Comparison of ENCODE assay signal across 16 cellular contexts in genomic region chr3:66419053-66419440, GRCh38.
DNase-seq lines count a peak whose midpoint lies in the region; ATAC-seq and TF ChIP-seq lines count a peak whose summit lies in the region.
"Had no signal": no experiment of that assay in that cellular context is flagged by ENCODE, and none has a peak within 500 bp of the region (broad histone marks: within the 10 kb centered on the region; RNA-seq: fewer than 3 reads in every experiment).

No MANE protein-coding gene starts in this region.

- TF ChIP-seq CTCF in VCaP (conservative IDR thresholded peaks at IDR 0.05) (no peak), esophagus squamous epithelium (IDR thresholded peaks at IDR 0.05) (no peak), prostate gland (IDR thresholded peaks at IDR 0.05) (no peak)

- H3K9me3 ChIP-seq in BLaER1 (peaks cover 52% of the 10 kb centered on the region), esophagus squamous epithelium (peaks cover 0 to 15% (median 8%) of the 10 kb centered on the region in 3 donors), prostate gland (no peaks in the 10 kb centered on the region)
- H3K9me3 ChIP-seq: MG63 had no signal

- DNase-seq in esophagus squamous epithelium (lab: John Stamatoyannopoulos, UW) (no peak), prostate gland (ENCODE audit: low spot score) (no peak), medulla oblongata (ENCODE audit: extremely low spot score) (no peak), cerebellar cortex (ENCODE audit: low spot score) (no peak), NCI-H2081 (lab: John Stamatoyannopoulos, UW) (no peak)
- DNase-seq: activated naive CD4-positive, alpha-beta T cell treated with anti-CD3 and anti-CD28 coated beads, Interleukin-2, amount 10 ng/mL, durations not matched to agents 7 days and 5 days; stimulated activated naive CD8-positive, alpha-beta T cell treated with anti-CD3 and anti-CD28 coated beads, Interleukin-15, amount 100 ng/mL, for 72 hours; WERI-Rb-1 had no signal

- peak overlapping the region; percentile 38 for H3K27ac ChIP-seq in BLaER1
- peak overlapping the region; percentile 89 for H3K27ac ChIP-seq in VCaP
- H3K27ac ChIP-seq in esophagus squamous epithelium, result peak overlapping the region in 3 of 4 donors; percentile 34 to 61 (median 50)
- H3K27ac ChIP-seq in prostate gland, result peak overlapping the region; percentile 62 to 75
- H3K27ac ChIP-seq: cardiac muscle cell, neutrophil, SK-N-MC, WERI-Rb-1 had no signal

- H4K20me1 ChIP-seq in BLaER1, result peaks cover 75% of the 10 kb centered on the region

- no peak for ATAC-seq in HG02798 (IDR thresholded peaks at IDR 0.05; ENCODE audit: poor library complexity, unreplicated experiment)
- ATAC-seq: stimulated activated naive CD8-positive, alpha-beta T cell treated with anti-CD3 and anti-CD28 coated beads, Interleukin-15, amount 100 ng/mL, for 72 hours had no signal

- H3K9ac ChIP-seq in BLaER1, result no peak overlapping the region

- H3K4me1 ChIP-seq in BLaER1 (peaks cover 63% of the 10 kb centered on the region), esophagus squamous epithelium (peaks cover 0 to 47% (median 1%) of the 10 kb centered on the region in 3 donors), prostate gland (replicated peaks) (peaks cover 36% of the 10 kb centered on the region)

- H3K36me3 ChIP-seq in BLaER1 (peaks cover 95% of the 10 kb centered on the region), esophagus squamous epithelium (peaks cover 0 to 38% (median 0%) of the 10 kb centered on the region in 3 donors), prostate gland (no peaks in the 10 kb centered on the region)
- H3K36me3 ChIP-seq: cardiac muscle cell, MG63, WERI-Rb-1 had no signal

- 86 to 87% methylated on average over 11 to 14 of the region's 14 CpGs for WGBS in esophagus squamous epithelium, 2 donors
- WGBS in prostate gland, result 73% methylated on average over 14 of the region's 14 CpGs

- intact Hi-C loops in esophagus squamous epithelium (cut with DNase I), result no loop called here
- intact Hi-C loops in prostate gland (cut with DNase I), result loop anchor here (2.0 to 5.0 kb wide), 2 partner anchors 33 to 82 kb away; partner anchors contain the start of gene LRIG1

- no peak overlapping the region for H3K4me3 ChIP-seq in BLaER1
- H3K4me3 ChIP-seq in esophagus squamous epithelium, result no peak overlapping the region
- no peak overlapping the region for H3K4me3 ChIP-seq in prostate gland
- H3K4me3 ChIP-seq: cardiac muscle cell, MG63, SK-N-MC, smooth muscle cell had no signal

- H3K27me3 ChIP-seq in BLaER1 (no peaks in the 10 kb centered on the region; the same call in 1 of the 2 replicates), esophagus squamous epithelium (no peaks in the 10 kb centered on the region), prostate gland (replicated peaks; ENCODE audit: insufficient read depth) (no peaks in the 10 kb centered on the region)
- H3K27me3 ChIP-seq: cardiac muscle cell, MG63, neutrophil had no signal

- H3K4me2 ChIP-seq in BLaER1, result peak overlapping the region; percentile 94
- H3K4me2 ChIP-seq: smooth muscle cell had no signal

- no peak for TF ChIP-seq POLR2A in esophagus squamous epithelium (IDR thresholded peaks at IDR 0.05)
- no peak for TF ChIP-seq POLR2A in prostate gland (IDR thresholded peaks at IDR 0.05)

Comparison
In these comparisons a context has a peak if more than half of its experiments do, and no peak if none do; other contexts are left out.
1. H3K27ac ChIP-seq: peak in every context shown above with its lines; median percentile 89 in VCaP; 68 in prostate gland; 50 in esophagus squamous epithelium; 38 in BLaER1.